Comparison of ENCODE assay signal across 16 cellular contexts in the genomic region with DNA sequence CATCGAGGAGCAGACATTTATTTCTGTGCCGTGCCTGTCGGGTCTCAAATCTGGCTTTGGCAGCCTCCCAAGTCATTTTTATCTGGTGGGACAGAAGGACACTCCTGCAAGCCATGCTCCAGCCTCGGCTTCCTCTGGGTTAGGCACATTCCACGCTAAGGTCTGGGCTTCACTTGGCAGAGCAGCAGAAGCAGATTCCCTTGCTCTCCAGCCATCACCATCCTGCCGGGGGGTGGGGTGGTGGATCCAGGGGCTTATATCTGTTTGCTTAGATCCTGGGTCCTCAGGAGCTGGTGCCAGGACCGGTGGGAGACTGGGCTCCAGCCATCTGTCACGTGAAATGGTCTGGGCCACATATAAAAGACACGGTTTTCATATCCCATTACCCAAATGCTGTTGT.
"Had no signal": no experiment of that assay in that cellular context is flagged by ENCODE, and none has a peak within 500 bp of the region (broad histone marks: within the 10 kb centered on the region; RNA-seq: fewer than 3 reads in every experiment).

No MANE protein-coding gene starts in this region.

- ATAC-seq: activated CD4-positive, alpha-beta T cell treated with anti-CD3 and anti-CD28 coated beads for 36 hours; activated CD8-positive, alpha-beta memory T cell treated with anti-CD3 and anti-CD28 coated beads, Interleukin-2, amount 10 ng/mL, durations not matched to agents 7 days and 5 days; heart right ventricle; lower lobe of right lung; natural killer cell had no signal

- H3K4me3 ChIP-seq: esophagus muscularis mucosa, heart right ventricle, lower lobe of right lung, tibial artery had no signal

- H3K9ac ChIP-seq: parathyroid adenoma had no signal

- H3K27ac ChIP-seq: esophagus muscularis mucosa, heart right ventricle, lower lobe of right lung, neutrophil, parathyroid adenoma, tibial artery had no signal

- H3K36me3 ChIP-seq: esophagus muscularis mucosa, heart right ventricle, lower lobe of right lung, neutrophil, tibial artery had no signal

- H3K9me3 ChIP-seq: esophagus muscularis mucosa, lower lobe of right lung, neutrophil, tibial artery had no signal

- H3K4me1 ChIP-seq: esophagus muscularis mucosa, lower lobe of right lung, parathyroid adenoma had no signal

- DNase-seq: activated CD4-positive, alpha-beta memory T cell treated with anti-CD3 and anti-CD28 coated beads for 36 hours; activated CD4-positive, alpha-beta T cell treated with anti-CD3 and anti-CD28 coated beads for 36 hours; activated CD8-positive, alpha-beta memory T cell treated with anti-CD3 and anti-CD28 coated beads, Interleukin-2, amount 10 ng/mL, durations not matched to agents 7 days and 5 days; activated naive CD8-positive, alpha-beta T cell treated with anti-CD3 and anti-CD28 coated beads for 36 hours; amniotic stem cell; effector CD8-positive, alpha-beta T cell; heart right ventricle; islet precursor cell; lower lobe of right lung; natural killer cell; stimulated activated CD8-positive, alpha-beta memory T cell treated with anti-CD3 and anti-CD28 coated beads, Interleukin-4, amount 100 ng/mL, for 48 hours; stimulated activated naive CD4-positive, alpha-beta T cell treated with Interleukin-2 at 50 U/mL for 16 hours; tibial artery had no signal
